Comparison of ENCODE assay signal across 20 cellular contexts in the genomic region with DNA sequence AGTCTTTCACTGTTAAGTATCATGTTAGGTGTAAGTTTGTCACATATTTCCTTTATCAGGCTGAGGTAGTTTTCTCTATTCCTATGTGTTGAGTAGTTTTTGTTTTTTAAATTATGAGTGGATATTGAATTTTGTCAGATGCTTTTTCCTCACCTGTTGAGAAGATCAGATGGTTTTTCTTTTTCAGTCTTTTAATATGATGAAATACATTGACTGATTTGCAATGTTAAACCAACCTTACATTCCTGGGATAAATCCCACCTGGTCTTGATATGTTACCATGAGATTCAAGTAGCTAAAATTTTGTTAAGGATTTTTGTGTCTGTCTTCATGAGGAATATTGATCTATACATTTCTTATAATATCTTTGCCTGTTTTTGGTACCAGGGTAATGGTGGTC. TPM values are rescaled to one million over a fixed set of nuclear protein-coding genes. Genes with fewer than 3 reads are reported as not detected.
A peak's percentile ranks its signal among the peaks of the same experiment; 100 is the strongest.
DNase-seq lines count a peak whose midpoint lies in the region; ATAC-seq and TF ChIP-seq lines count a peak whose summit lies in the region.
"Had no signal": no experiment of that assay in that cellular context is flagged by ENCODE, and none has a peak within 500 bp of the region (broad histone marks: within the 10 kb centered on the region; RNA-seq: fewer than 3 reads in every experiment).

No MANE protein-coding gene starts in this region.

- H2AFZ ChIP-seq in GM23338, result no peak overlapping the region
- no peak overlapping the region for H2AFZ ChIP-seq in MM.1S (ENCODE audit: low read length)
- no peak overlapping the region for H2AFZ ChIP-seq in OCI-LY7 (ENCODE audit: low read length)

- no peaks in the 10 kb centered on the region for H4K20me1 ChIP-seq in GM23338 (replicated peaks; ENCODE audit: insufficient read depth)
- H4K20me1 ChIP-seq in MM.1S (ENCODE audit: insufficient read depth, low read length), result no peaks in the 10 kb centered on the region
- H4K20me1 ChIP-seq in OCI-LY7 (ENCODE audit: insufficient read depth, low read length), result no peaks in the 10 kb centered on the region

- H3K4me3 ChIP-seq in GM23338, result no peak overlapping the region
- H3K4me3 ChIP-seq in MM.1S (ENCODE audit: low read length), result peak overlapping the region; percentile 36
- no peak overlapping the region for H3K4me3 ChIP-seq in OCI-LY7 (ENCODE audit: low read depth, low read length, poor library complexity, severe bottlenecking)
- H3K4me3 ChIP-seq: BLaER1, GM12878, HAP-1 had no signal

- POLR2A ChIA-PET in WTC11 (lab: Charles Lee) (no interaction called here), OCI-LY7 (lab: Charles Lee) (interaction anchor here (0.7 kb wide), 1 partner anchor 627 kb away, joined by 3 read pairs; no protein-coding TSS in a partner anchor)

- no peaks in the 10 kb centered on the region for H3K36me3 ChIP-seq in GM23338 (ENCODE audit: insufficient read depth)
- no peaks in the 10 kb centered on the region; the same call in 1 of the 2 replicates for H3K36me3 ChIP-seq in MM.1S (replicated peaks; ENCODE audit: insufficient read depth, low read length)
- H3K36me3 ChIP-seq in OCI-LY7 (ENCODE audit: insufficient read depth, low read length), result no peaks in the 10 kb centered on the region
- H3K36me3 ChIP-seq: BLaER1, HAP-1 had no signal

- H3K9ac ChIP-seq in MM.1S (ENCODE audit: low read length), result peak overlapping the region; percentile 76
- H3K9ac ChIP-seq: BLaER1 had no signal

- TF ChIP-seq CTCF in GM23338 (conservative IDR thresholded peaks at IDR 0.05; ENCODE audit: low read depth in 2 of 2) (no peak), MM.1S (IDR thresholded peaks at IDR 0.05; ENCODE audit: low read length) (no peak), WTC11 (IDR thresholded peaks at IDR 0.05) (no peak), mesothelial cell of epicardium (IDR thresholded peaks at IDR 0.05; ENCODE audit: unreplicated experiment) (no peak), OCI-LY7 (conservative IDR thresholded peaks at IDR 0.05; ENCODE audit: low read length) (no peak)

- DNase-seq in GM23338 (ENCODE audit: low spot score), result no peak
- DNase-seq in MM.1S, result no peak
- DNase-seq in WTC11 (ENCODE audit: low spot score), result no peak
- DNase-seq in mesothelial cell of epicardium (ENCODE audit: low spot score in 2 of 2, unreplicated experiment in 2 of 2), result no peak
- DNase-seq in OCI-LY7 (ENCODE audit: low spot score), result no peak
- no peak for DNase-seq in retina
- DNase-seq in activated T-cell treated with anti-CD3 and anti-CD28 coated beads, Interleukin-2, amount 50 U/mL, for 4 hours, result no peak
- DNase-seq in immature natural killer cell, result no peak
- DNase-seq: Caco-2; CD4-positive, CD25-positive, alpha-beta regulatory T cell; CD8-positive, alpha-beta T cell; DMS153; DND-41; GOT3 had no signal

- H3K27ac Mint-ChIP-seq in GM23338 (peak overlapping the region; percentile 40; the same call in 1 of the 2 replicates), WTC11 (peak overlapping the region; percentile 57), mesothelial cell of epicardium (peak overlapping the region; percentile 41), immature natural killer cell (no peak overlapping the region)
- H3K27ac Mint-ChIP-seq: B cell; CD4-positive, CD25-positive, alpha-beta regulatory T cell; CD8-positive, alpha-beta T cell had no signal

- peaks cover 11% of the 10 kb centered on the region for H3K36me3 Mint-ChIP-seq in GM23338 (ENCODE audit: low read depth)
- peaks cover 10% of the 10 kb centered on the region for H3K36me3 Mint-ChIP-seq in WTC11
- H3K36me3 Mint-ChIP-seq in mesothelial cell of epicardium, result peaks cover 7% of the 10 kb centered on the region
- peaks cover 5% of the 10 kb centered on the region for H3K36me3 Mint-ChIP-seq in activated T-cell treated with anti-CD3 and anti-CD28 coated beads, Interleukin-2, amount 50 U/mL, for 4 hours (ENCODE audit: insufficient read depth)
- peaks cover 4 to 8% (median 6%) of the 10 kb centered on the region in 3 donors for H3K36me3 Mint-ChIP-seq in immature natural killer cell

- H3K4me1 Mint-ChIP-seq in GM23338 (peaks cover 33% of the 10 kb centered on the region), WTC11 (peaks cover 29% of the 10 kb centered on the region), mesothelial cell of epicardium (peaks cover 40% of the 10 kb centered on the region), immature natural killer cell (peaks cover 53 to 92% of the 10 kb centered on the region in 2 donors)
- H3K4me1 Mint-ChIP-seq in activated T-cell treated with anti-CD3 and anti-CD28 coated beads, Interleukin-2, amount 50 U/mL, for 4 hours (ENCODE audit: low read depth), result peaks cover 23% of the 10 kb centered on the region

- H3K4me2 ChIP-seq in GM23338 (no peak overlapping the region), MM.1S (ENCODE audit: low read depth, low read length) (peak overlapping the region; percentile 65), OCI-LY7 (ENCODE audit: low read length) (no peak overlapping the region)
- H3K4me2 ChIP-seq: BLaER1 had no signal

- ATAC-seq in GM23338 (no peak), WTC11 (no peak)
- no peak for ATAC-seq in activated T-cell treated with anti-CD3 and anti-CD28 coated beads, Interleukin-2, amount 50 U/mL, for 4 hours
- ATAC-seq: CD8-positive, alpha-beta T cell; GM12878 had no signal

- H3K9me3 Mint-ChIP-seq in GM23338 (peaks cover 10% of the 10 kb centered on the region; the same call in 2 of the 3 replicates), WTC11 (peaks cover 15% of the 10 kb centered on the region), mesothelial cell of epicardium (peaks cover 8% of the 10 kb centered on the region), immature natural killer cell (peaks cover 0 to 3% (median under 1%) of the 10 kb centered on the region in 6 donors)
- H3K9me3 Mint-ChIP-seq in activated T-cell treated with anti-CD3 and anti-CD28 coated beads, Interleukin-2, amount 50 U/mL, for 4 hours, result peaks cover 6% of the 10 kb centered on the region

- intact Hi-C loops in OCI-LY7 (cut with micrococcal nuclease; ENCODE audit: unreplicated experiment), result no loop called here

- CTCF ChIA-PET in WTC11 (lab: Charles Lee), result no interaction called here
- CTCF ChIA-PET in OCI-LY7 (lab: Charles Lee; ENCODE audit: unreplicated experiment), result no interaction called here

- H3K27me3 ChIP-seq in GM23338 (ENCODE audit: insufficient read depth), result no peaks in the 10 kb centered on the region
- no peaks in the 10 kb centered on the region for H3K27me3 ChIP-seq in MM.1S (replicated peaks; ENCODE audit: insufficient read depth, low read length)
- H3K27me3 ChIP-seq: BLaER1 had no signal

- no peaks in the 10 kb centered on the region for H3K9me2 ChIP-seq in GM23338 (ENCODE audit: insufficient read depth)
- no peaks in the 10 kb centered on the region for H3K9me2 ChIP-seq in MM.1S (replicated peaks; ENCODE audit: insufficient read depth, low read length)
- H3K9me2 ChIP-seq in OCI-LY7 (ENCODE audit: insufficient read depth, low read length), result no peaks in the 10 kb centered on the region

- H3F3A ChIP-seq in GM23338 (replicated peaks; ENCODE audit: low read depth) (no peaks in the 10 kb centered on the region), MM.1S (ENCODE audit: insufficient read depth, low read length) (peaks cover 87% of the 10 kb centered on the region)

- no peak overlapping the region for H3K4me3 Mint-ChIP-seq in GM23338
- H3K4me3 Mint-ChIP-seq in WTC11, result no peak overlapping the region
- H3K4me3 Mint-ChIP-seq in mesothelial cell of epicardium, result no peak overlapping the region
- H3K4me3 Mint-ChIP-seq in activated T-cell treated with anti-CD3 and anti-CD28 coated beads, Interleukin-2, amount 50 U/mL, for 4 hours, result no peak overlapping the region
- H3K4me3 Mint-ChIP-seq in immature natural killer cell, result no peak overlapping the region
- H3K4me3 Mint-ChIP-seq: B cell; CD4-positive, CD25-positive, alpha-beta regulatory T cell; CD8-positive, alpha-beta T cell had no signal

- H3K9me3 ChIP-seq in MM.1S (replicated peaks; ENCODE audit: insufficient read depth, low read length) (no peaks in the 10 kb centered on the region), OCI-LY7 (ENCODE audit: low read length) (0 out of 2 replicates have a peak, but pooled peaks cover 7% of the 10 kb centered on the region)
- H3K9me3 ChIP-seq: Caco-2, HAP-1 had no signal

- BruUV-seq in OCI-LY7 (replicated peaks; lab: Mats Ljungman, UMichigan), result no TSS peak

- H3K4me1 ChIP-seq in GM23338 (ENCODE audit: insufficient read depth) (peaks cover 17% of the 10 kb centered on the region), MM.1S (ENCODE audit: low read length) (peaks cover 53% of the 10 kb centered on the region), OCI-LY7 (ENCODE audit: insufficient read depth, low read length, poor library complexity, severe bottlenecking) (peaks cover 3% of the 10 kb centered on the region)
- H3K4me1 ChIP-seq: BLaER1, Caco-2 had no signal

- H3K27ac ChIP-seq in GM23338 (ENCODE audit: low read depth), result 0 out of 2 replicates have a peak overlapping the region, but pooled peaks have one; percentile 10
- H3K27ac ChIP-seq in MM.1S (ENCODE audit: low read length), result peak overlapping the region; percentile 97
- no peak overlapping the region for H3K27ac ChIP-seq in OCI-LY7 (ENCODE audit: low read depth, low read length, poor library complexity, severe bottlenecking)
- H3K27ac ChIP-seq: 22Rv1, BLaER1, C4-2B had no signal

- no peaks in the 10 kb centered on the region for H3K27me3 Mint-ChIP-seq in GM23338 (ENCODE audit: insufficient read depth, low read depth, poor library complexity)
- no peaks in the 10 kb centered on the region for H3K27me3 Mint-ChIP-seq in WTC11 (ENCODE audit: low read depth)
- H3K27me3 Mint-ChIP-seq in mesothelial cell of epicardium (ENCODE audit: low read depth), result no peaks in the 10 kb centered on the region
- no peaks in the 10 kb centered on the region for H3K27me3 Mint-ChIP-seq in activated T-cell treated with anti-CD3 and anti-CD28 coated beads, Interleukin-2, amount 50 U/mL, for 4 hours (ENCODE audit: low read depth)
- H3K27me3 Mint-ChIP-seq in immature natural killer cell (ENCODE audit: low read depth in 3 of 3), result peaks cover 0 to 2% (median 0%) of the 10 kb centered on the region in 3 donors
- H3K27me3 Mint-ChIP-seq: B cell; CD4-positive, CD25-positive, alpha-beta regulatory T cell had no signal

- H3K79me2 ChIP-seq in GM23338 (replicated peaks; ENCODE audit: insufficient read depth) (peaks cover 88% of the 10 kb centered on the region), MM.1S (ENCODE audit: low read length) (peaks cover 100% of the 10 kb centered on the region), OCI-LY7 (ENCODE audit: insufficient read depth, low read depth, low read length) (no peaks in the 10 kb centered on the region)

RNA-seq across cellular contexts. Expression of gene FOXO3, which starts 52.1 kb away (rescaled TPM):
- total RNA-seq in GM23338 (2014; rRNA removed; shearing (Covaris generic)), result 20.2 and 20.4 TPM in 2 replicates
- polyA plus RNA-seq in GM23338 (2016; fragmentation: Nextera tagmentation; extraction: Ambion mirVana) (9.1 and 9.8 TPM in 2 replicates), immature natural killer cell (10 to 100 TPM; 20.3 to 41.3 (median 36.4) TPM)
- total RNA-seq in WTC11 (2021) (15.6 to 18.1 TPM (median 17.8 TPM) in 3 replicates), mesothelial cell of epicardium (56.6 to 58.3 TPM (median 57.9 TPM) in 3 replicates), OCI-LY7 (2022) (9.4 and 9.9 TPM in 2 replicates)
- total RNA-seq in OCI-LY7 (2014; rRNA removed; shearing (Covaris generic)), result 3.0 and 3.8 TPM in 2 replicates
- 10 to 100 TPM in 2 of 3 donors, 1 to 10 TPM in 1; 8.5 to 13.0 (median 10.8) TPM for total RNA-seq in activated T-cell treated with anti-CD3 and anti-CD28 coated beads, Interleukin-2, amount 50 U/mL, for 4 hours

Comparison
In these comparisons a context has a peak if more than half of its experiments do, and no peak if none do; other contexts are left out.
1. H3K27ac Mint-ChIP-seq: peak in GM23338 (single experiment), WTC11 (single experiment) and mesothelial cell of epicardium (single experiment); none in immature natural killer cell (0 of 6).